In genomic region chr4:147591048-147591577, GRCh38 we compare ENCODE assay signal across 15 cellular contexts.
"Had no signal": no experiment of that assay in that cellular context is flagged by ENCODE, and none has a peak within 500 bp of the region (broad histone marks: within the 10 kb centered on the region; RNA-seq: fewer than 3 reads in every experiment).

No MANE protein-coding gene starts in this region.

- H3K9me3 ChIP-seq: adrenal gland, left lung, neutrophil, transverse colon had no signal

- H3K27me3 ChIP-seq: adrenal gland, hepatocyte, left lung, transverse colon had no signal

- ATAC-seq: activated CD8-positive, alpha-beta T cell treated with anti-CD3 and anti-CD28 coated beads for 36 hours; activated T-cell treated with anti-CD3 and anti-CD28 coated beads, Interleukin-2, amount 50 U/mL, for 4 hours; naive thymus-derived CD8-positive, alpha-beta T cell had no signal

- DNase-seq: activated CD4-positive, alpha-beta T cell treated with anti-CD3 and anti-CD28 coated beads for 48 hours; activated effector memory CD4-positive, alpha-beta T cell treated with anti-CD3 and anti-CD28 coated beads, Interleukin-2, amount 50 U/mL, for 16 hours; activated T-cell treated with anti-CD3 and anti-CD28 coated beads, Interleukin-2, amount 50 U/mL, for 4 hours; adrenal gland; kidney; left lung; mammary epithelial cell; stimulated activated CD4-positive, alpha-beta T cell treated with anti-CD3 and anti-CD28 coated beads, Interleukin-15, amount 100 ng/mL, for 24 hours; stimulated activated CD4-positive, alpha-beta T cell treated with anti-CD3 and anti-CD28 coated beads, Interleukin-4, amount 100 ng/mL, for 24 hours; stimulated activated CD8-positive, alpha-beta memory T cell treated with anti-CD3 and anti-CD28 coated beads, Interleukin-4, amount 100 ng/mL, for 48 hours; transverse colon had no signal

- H3K36me3 ChIP-seq: adrenal gland, left lung, neutrophil, transverse colon had no signal

- H3K27ac ChIP-seq: adrenal gland, hepatocyte, left lung, neutrophil, transverse colon had no signal

- H3K4me3 ChIP-seq: adrenal gland, hepatocyte, left lung, transverse colon had no signal

- H3K4me1 ChIP-seq: adrenal gland had no signal

- H3K4me2 ChIP-seq: hepatocyte had no signal

- H2AFZ ChIP-seq: hepatocyte had no signal
